ENCODE assay signal across 8 cellular contexts in the genomic region with DNA sequence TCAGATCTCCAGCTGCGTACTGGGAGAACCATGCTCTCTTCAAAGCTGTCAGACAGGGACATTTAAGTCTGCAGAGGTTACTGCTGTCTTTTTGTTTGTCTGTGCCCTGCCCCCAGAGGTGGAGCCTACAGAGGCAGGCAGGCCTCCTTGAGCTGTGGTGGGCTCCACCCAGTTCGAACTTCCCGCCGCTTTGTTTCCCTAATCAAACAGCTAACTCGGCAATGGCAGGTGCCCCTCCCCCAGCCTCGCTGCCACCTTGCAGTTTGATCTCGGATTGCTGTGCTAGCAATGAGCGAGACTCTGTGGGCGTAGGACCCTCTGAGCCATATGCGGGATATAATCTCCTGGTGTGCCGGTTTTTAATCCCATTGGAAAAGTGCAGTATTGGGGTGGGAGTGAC.
A peak's percentile ranks its signal among the peaks of the same experiment; 100 is the strongest.
DNase-seq lines count a peak whose midpoint lies in the region; ATAC-seq, FAIRE-seq and TF ChIP-seq lines count a peak whose summit lies in the region.
"Not testable (repeated sequence)": the region's sequence is repeated elsewhere in the genome, so short reads cannot be mapped to it uniquely, and the experiment has no call there.

No MANE protein-coding gene starts in this region.

- not testable (repeated sequence) for H3K9me3 ChIP-seq in RWPE2 (ENCODE audit: severe bottlenecking); HepG2 (ENCODE audit: low read length)

- peaks cover 12% of the 10 kb centered on the region for H3K9me3 Mint-ChIP-seq in activated CD4-positive, alpha-beta memory T cell treated with anti-CD3 and anti-CD28 coated beads for 36 hours
- H3K9me3 Mint-ChIP-seq in activated CD4-positive, alpha-beta memory T cell treated with anti-CD3 and anti-CD28 coated beads, Interleukin-2, amount 10 ng/mL, durations not matched to agents 7 days and 5 days: peaks cover 30% of the 10 kb centered on the region
- H3K9me3 Mint-ChIP-seq in activated naive CD4-positive, alpha-beta T cell treated with anti-CD3 and anti-CD28 coated beads for 36 hours: peaks cover 21% of the 10 kb centered on the region
- peaks cover 52% of the 10 kb centered on the region for H3K9me3 Mint-ChIP-seq in activated naive CD4-positive, alpha-beta T cell treated with anti-CD3 and anti-CD28 coated beads, Interleukin-2, amount 10 ng/mL, durations not matched to agents 7 days and 5 days

- DNase-seq in NCI-H526 treated with DMSO at 0.1 percent for 48 hours (lab: John Stamatoyannopoulos, UW): peak; percentile 3
- not testable (repeated sequence) for DNase-seq in RWPE1 (ENCODE audit: low spot score); RWPE2 (ENCODE audit: low spot score); HepG2 (ENCODE audit: low spot score)
- peak; percentile 32 for DNase-seq in activated CD4-positive, alpha-beta memory T cell treated with anti-CD3 and anti-CD28 coated beads for 36 hours
- DNase-seq in activated CD4-positive, alpha-beta memory T cell treated with anti-CD3 and anti-CD28 coated beads, Interleukin-2, amount 10 ng/mL, durations not matched to agents 7 days and 5 days: peak; percentile 59
- DNase-seq in activated naive CD4-positive, alpha-beta T cell treated with anti-CD3 and anti-CD28 coated beads for 36 hours: peak; percentile 24
- DNase-seq in activated naive CD4-positive, alpha-beta T cell treated with anti-CD3 and anti-CD28 coated beads, Interleukin-2, amount 10 ng/mL, durations not matched to agents 7 days and 5 days: peak; percentile 51

- in situ Hi-C loops in HepG2 (cut with HindIII; ENCODE audit: extremely low pct_ligation_motif_present, low pct_unique_long_range_greater_than_20kb): not testable (repeated sequence)

- not testable (repeated sequence) for H3K27ac Mint-ChIP-seq in activated CD4-positive, alpha-beta memory T cell treated with anti-CD3 and anti-CD28 coated beads for 36 hours; activated naive CD4-positive, alpha-beta T cell treated with anti-CD3 and anti-CD28 coated beads for 36 hours; activated naive CD4-positive, alpha-beta T cell treated with anti-CD3 and anti-CD28 coated beads, Interleukin-2, amount 10 ng/mL, durations not matched to agents 7 days and 5 days
- H3K27ac Mint-ChIP-seq in activated CD4-positive, alpha-beta memory T cell treated with anti-CD3 and anti-CD28 coated beads, Interleukin-2, amount 10 ng/mL, durations not matched to agents 7 days and 5 days: peak overlapping the region; percentile 31

- intact Hi-C loops in activated CD4-positive, alpha-beta memory T cell treated with anti-CD3 and anti-CD28 coated beads for 36 hours (cut with micrococcal nuclease); activated naive CD4-positive, alpha-beta T cell treated with anti-CD3 and anti-CD28 coated beads for 36 hours (cut with micrococcal nuclease); HepG2 (cut with micrococcal nuclease; ENCODE audit: unreplicated experiment): not testable (repeated sequence)

- not testable (repeated sequence) for TF ChIP-seq CTCF in RWPE1 (conservative IDR thresholded peaks at IDR 0.05; ENCODE audit: low read depth); RWPE2 (IDR thresholded peaks at IDR 0.05; ENCODE audit: poor library complexity, severe bottlenecking); HepG2 (CRISPR knock-in tag; IDR thresholded peaks at IDR 0.05)

- peaks cover 24% of the 10 kb centered on the region for H3K4me1 ChIP-seq in RWPE2 (ENCODE audit: insufficient read depth, poor library complexity, severe bottlenecking)
- H3K4me1 ChIP-seq in HepG2 (ENCODE audit: insufficient read depth, low read length): not testable (repeated sequence)

- TF ChIP-seq RAD21 in HepG2 (CRISPR knock-in tag; IDR thresholded peaks at IDR 0.05): not testable (repeated sequence)

- H3K4me3 ChIP-seq in RWPE2 (ENCODE audit: severe bottlenecking); HepG2 (replicated peaks in 1 of 3; ENCODE audit: insufficient read depth in 1 of 3, low read depth in 2 of 3, low read length in 3 of 3): not testable (repeated sequence)

- peaks cover 24% of the 10 kb centered on the region for H3K4me1 Mint-ChIP-seq in activated CD4-positive, alpha-beta memory T cell treated with anti-CD3 and anti-CD28 coated beads for 36 hours (ENCODE audit: low read depth)
- peaks cover 29% of the 10 kb centered on the region for H3K4me1 Mint-ChIP-seq in activated CD4-positive, alpha-beta memory T cell treated with anti-CD3 and anti-CD28 coated beads, Interleukin-2, amount 10 ng/mL, durations not matched to agents 7 days and 5 days
- H3K4me1 Mint-ChIP-seq in activated naive CD4-positive, alpha-beta T cell treated with anti-CD3 and anti-CD28 coated beads for 36 hours (ENCODE audit: low read depth): peaks cover 27% of the 10 kb centered on the region
- H3K4me1 Mint-ChIP-seq in activated naive CD4-positive, alpha-beta T cell treated with anti-CD3 and anti-CD28 coated beads, Interleukin-2, amount 10 ng/mL, durations not matched to agents 7 days and 5 days: peaks cover 49% of the 10 kb centered on the region

- not testable (repeated sequence) for H3K9ac ChIP-seq in HepG2 (ENCODE audit: insufficient read depth, low read depth, low read length)

- H3K79me2 ChIP-seq in HepG2 (ENCODE audit: insufficient read depth, low read length): not testable (repeated sequence)

- H3K27me3 ChIP-seq in RWPE2 (ENCODE audit: insufficient read depth, poor library complexity, severe bottlenecking); HepG2 (ENCODE audit: control insufficient read depth in 1 of 2, insufficient read depth in 2 of 2, low read length in 2 of 2): not testable (repeated sequence)

- BruUV-seq in HepG2 (replicated peaks; lab: Mats Ljungman, UMichigan): not testable (repeated sequence)

- CTCF ChIA-PET in RWPE1 (lab: Yijun Ruan, JAX); activated CD4-positive, alpha-beta memory T cell treated with anti-CD3 and anti-CD28 coated beads for 36 hours (lab: Charles Lee); activated CD4-positive, alpha-beta memory T cell treated with anti-CD3 and anti-CD28 coated beads, Interleukin-2, amount 10 ng/mL, durations not matched to agents 7 days and 5 days (lab: Charles Lee); activated naive CD4-positive, alpha-beta T cell treated with anti-CD3 and anti-CD28 coated beads, Interleukin-2, amount 10 ng/mL, durations not matched to agents 7 days and 5 days (lab: Charles Lee); HepG2 (lab: Yijun Ruan, JAX; ENCODE audit: low intra/inter-chr PET ratio, low total read pairs): not testable (repeated sequence)
- CTCF ChIA-PET in activated naive CD4-positive, alpha-beta T cell treated with anti-CD3 and anti-CD28 coated beads for 36 hours (lab: Charles Lee): interaction anchor here (1.4 kb wide), 1 partner anchor 10 kb away, joined by 4 read pairs; no protein-coding TSS in a partner anchor

- WGBS in HepG2 (ENCODE audit: low lambda C conversion rate): 24% methylated on average over 9 of the region's 11 CpGs

- H3K27ac ChIP-seq in RWPE1 (peak overlapping the region; percentile 34), RWPE2 (ENCODE audit: poor library complexity, severe bottlenecking) (peak overlapping the region; percentile 92)
- H3K27ac ChIP-seq in HepG2 (ENCODE audit: extremely low read length, insufficient read depth, low read length): not testable (repeated sequence)

- TF ChIP-seq EP300 in HepG2 (IDR thresholded peaks at IDR 0.05; ENCODE audit: low read depth in 2 of 2, low read length in 2 of 2); HepG2 (CRISPR knock-in tag; IDR thresholded peaks at IDR 0.05; ENCODE audit: borderline replicate concordance): not testable (repeated sequence)

- H3K36me3 Mint-ChIP-seq in activated CD4-positive, alpha-beta memory T cell treated with anti-CD3 and anti-CD28 coated beads for 36 hours: not testable (repeated sequence)
- peaks cover 40% of the 10 kb centered on the region for H3K36me3 Mint-ChIP-seq in activated CD4-positive, alpha-beta memory T cell treated with anti-CD3 and anti-CD28 coated beads, Interleukin-2, amount 10 ng/mL, durations not matched to agents 7 days and 5 days (ENCODE audit: low read depth)
- peaks cover 15% of the 10 kb centered on the region for H3K36me3 Mint-ChIP-seq in activated naive CD4-positive, alpha-beta T cell treated with anti-CD3 and anti-CD28 coated beads for 36 hours (ENCODE audit: low read depth)
- H3K36me3 Mint-ChIP-seq in activated naive CD4-positive, alpha-beta T cell treated with anti-CD3 and anti-CD28 coated beads, Interleukin-2, amount 10 ng/mL, durations not matched to agents 7 days and 5 days: peaks cover 69% of the 10 kb centered on the region

- FAIRE-seq in HepG2 (lab: Jason Lieb, UNC): not testable (repeated sequence)

- ATAC-seq in RWPE2 (ENCODE audit: low read depth); HepG2: not testable (repeated sequence)

- H3K4me2 ChIP-seq in HepG2 (ENCODE audit: low read depth, low read length): not testable (repeated sequence)

- POLR2A ChIA-PET in RWPE1 (lab: Yijun Ruan, JAX; ENCODE audit: low non-redundant PET); activated CD4-positive, alpha-beta memory T cell treated with anti-CD3 and anti-CD28 coated beads for 36 hours (lab: Charles Lee); activated CD4-positive, alpha-beta memory T cell treated with anti-CD3 and anti-CD28 coated beads, Interleukin-2, amount 10 ng/mL, durations not matched to agents 7 days and 5 days (lab: Charles Lee); HepG2 (lab: Yijun Ruan, JAX): not testable (repeated sequence)

- not testable (repeated sequence) for H3K4me3 Mint-ChIP-seq in activated CD4-positive, alpha-beta memory T cell treated with anti-CD3 and anti-CD28 coated beads for 36 hours; activated CD4-positive, alpha-beta memory T cell treated with anti-CD3 and anti-CD28 coated beads, Interleukin-2, amount 10 ng/mL, durations not matched to agents 7 days and 5 days; activated naive CD4-positive, alpha-beta T cell treated with anti-CD3 and anti-CD28 coated beads for 36 hours; activated naive CD4-positive, alpha-beta T cell treated with anti-CD3 and anti-CD28 coated beads, Interleukin-2, amount 10 ng/mL, durations not matched to agents 7 days and 5 days

- H4K20me1 ChIP-seq in HepG2 (ENCODE audit: insufficient read depth, low read length): not testable (repeated sequence)

- not testable (repeated sequence) for TF ChIP-seq POLR2A in HepG2 (IDR thresholded peaks at IDR 0.05; ENCODE audit: insufficient read depth in 1 of 2, low read depth in 2 of 2, low read length in 2 of 2)

- not testable (repeated sequence) for H3K36me3 ChIP-seq in RWPE2 (ENCODE audit: low read depth); HepG2 (replicated peaks in 1 of 2; ENCODE audit: control insufficient read depth in 1 of 2, insufficient read depth in 2 of 2, low read length in 2 of 2)

- not testable (repeated sequence) for H2AFZ ChIP-seq in HepG2 (ENCODE audit: low read length)

- not testable (repeated sequence) for H3K27me3 Mint-ChIP-seq in activated CD4-positive, alpha-beta memory T cell treated with anti-CD3 and anti-CD28 coated beads for 36 hours; activated CD4-positive, alpha-beta memory T cell treated with anti-CD3 and anti-CD28 coated beads, Interleukin-2, amount 10 ng/mL, durations not matched to agents 7 days and 5 days; activated naive CD4-positive, alpha-beta T cell treated with anti-CD3 and anti-CD28 coated beads for 36 hours (ENCODE audit: low read depth); activated naive CD4-positive, alpha-beta T cell treated with anti-CD3 and anti-CD28 coated beads, Interleukin-2, amount 10 ng/mL, durations not matched to agents 7 days and 5 days
